ENCODE assay signal across 15 cellular contexts in the genomic region with DNA sequence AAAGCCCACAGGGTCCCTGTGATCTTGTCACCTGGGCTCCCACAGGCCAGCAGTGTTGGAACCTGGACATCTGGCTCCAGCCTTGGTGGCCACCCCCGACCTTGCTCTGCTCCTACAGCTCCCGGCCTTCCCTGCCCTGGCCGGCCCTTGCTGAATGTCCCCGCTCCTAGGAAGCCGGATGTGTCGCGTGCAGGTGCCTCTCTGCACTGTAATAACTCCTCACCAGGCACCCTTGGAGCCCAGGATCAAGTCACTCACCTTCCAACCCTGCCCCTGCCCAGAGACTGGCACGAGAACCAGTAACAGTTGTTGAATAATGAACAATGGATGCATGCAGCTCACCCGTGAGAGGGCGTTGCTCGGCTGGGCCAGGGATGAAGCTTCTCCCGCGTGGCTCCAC. TPM values are rescaled to one million over a fixed set of nuclear protein-coding genes. Genes with fewer than 3 reads are reported as not detected.
DNase-seq lines count a peak whose midpoint lies in the region; ATAC-seq and TF ChIP-seq lines count a peak whose summit lies in the region.
"Had no signal": no experiment of that assay in that cellular context is flagged by ENCODE, and none has a peak within 500 bp of the region (broad histone marks: within the 10 kb centered on the region; RNA-seq: fewer than 3 reads in every experiment).

No MANE protein-coding gene starts in this region.

- no peaks in the 10 kb centered on the region for H3K36me3 ChIP-seq in rectal smooth muscle tissue (ENCODE audit: control insufficient read depth, insufficient read depth, low read length)
- H3K36me3 ChIP-seq: HAP-1 had no signal

- no peaks in the 10 kb centered on the region for H3K27me3 ChIP-seq in rectal smooth muscle tissue (ENCODE audit: control insufficient read depth, insufficient read depth, low read length)

- peak overlapping the region; percentile 82 for H3K27ac ChIP-seq in rectal smooth muscle tissue (ENCODE audit: low read depth, low read length)

- no peaks in the 10 kb centered on the region for H3K36me3 Mint-ChIP-seq in activated T-cell treated with anti-CD3 and anti-CD28 coated beads, Interleukin-2, amount 50 U/mL, for 24 hours (ENCODE audit: low read depth)
- no peaks in the 10 kb centered on the region for H3K36me3 Mint-ChIP-seq in activated T-cell treated with anti-CD3 and anti-CD28 coated beads, Interleukin-2, amount 50 U/mL, for 72 hours (ENCODE audit: insufficient read depth in 2 of 2)
- H3K36me3 Mint-ChIP-seq in glutamatergic neuron (ENCODE audit: unreplicated experiment): no peaks in the 10 kb centered on the region
- H3K36me3 Mint-ChIP-seq in natural killer cell: no peaks in the 10 kb centered on the region

- H3K4me1 ChIP-seq in rectal smooth muscle tissue (ENCODE audit: control insufficient read depth, insufficient read depth, low read length): peaks cover 36% of the 10 kb centered on the region
- H3K4me1 ChIP-seq: Caco-2, HAP-1 had no signal

- H3K9me3 Mint-ChIP-seq in activated T-cell treated with anti-CD3 and anti-CD28 coated beads, Interleukin-2, amount 50 U/mL, for 24 hours: no peaks in the 10 kb centered on the region
- H3K9me3 Mint-ChIP-seq in activated T-cell treated with anti-CD3 and anti-CD28 coated beads, Interleukin-2, amount 50 U/mL, for 72 hours: no peaks in the 10 kb centered on the region
- H3K9me3 Mint-ChIP-seq in glutamatergic neuron (ENCODE audit: unreplicated experiment) (peaks cover 22% of the 10 kb centered on the region), natural killer cell (no peaks in the 10 kb centered on the region)

- no peak overlapping the region for H3K9ac ChIP-seq in rectal smooth muscle tissue (ENCODE audit: low read length)

- intact Hi-C loops in natural killer cell (cut with micrococcal nuclease): no loop called here
- intact Hi-C loops in cardiac septum (cut with DNase I): no loop called here

- TF ChIP-seq CTCF in glutamatergic neuron (IDR thresholded peaks at IDR 0.05; ENCODE audit: partially characterized antibody, unreplicated experiment) (no peak), natural killer cell (IDR thresholded peaks at IDR 0.05) (no peak)

- no peak overlapping the region for H3K4me3 Mint-ChIP-seq in activated T-cell treated with anti-CD3 and anti-CD28 coated beads, Interleukin-2, amount 50 U/mL, for 24 hours
- H3K4me3 Mint-ChIP-seq in activated T-cell treated with anti-CD3 and anti-CD28 coated beads, Interleukin-2, amount 50 U/mL, for 72 hours: no peak overlapping the region
- H3K4me3 Mint-ChIP-seq in glutamatergic neuron (ENCODE audit: unreplicated experiment) (peak overlapping the region; percentile 0), natural killer cell (no peak overlapping the region)

- H3K4me3 ChIP-seq in rectal smooth muscle tissue (ENCODE audit: low read length): no peak overlapping the region
- H3K4me3 ChIP-seq: HAP-1 had no signal

- H3K27ac Mint-ChIP-seq in activated T-cell treated with anti-CD3 and anti-CD28 coated beads, Interleukin-2, amount 50 U/mL, for 24 hours: peak overlapping the region; percentile 45
- H3K27ac Mint-ChIP-seq in activated T-cell treated with anti-CD3 and anti-CD28 coated beads, Interleukin-2, amount 50 U/mL, for 72 hours: no peak overlapping the region
- peak overlapping the region; percentile 54 for H3K27ac Mint-ChIP-seq in glutamatergic neuron (ENCODE audit: unreplicated experiment)
- H3K27ac Mint-ChIP-seq in natural killer cell: no peak overlapping the region

- no peaks in the 10 kb centered on the region for H3K27me3 Mint-ChIP-seq in activated T-cell treated with anti-CD3 and anti-CD28 coated beads, Interleukin-2, amount 50 U/mL, for 24 hours
- H3K27me3 Mint-ChIP-seq in activated T-cell treated with anti-CD3 and anti-CD28 coated beads, Interleukin-2, amount 50 U/mL, for 72 hours (ENCODE audit: low read depth): no peaks in the 10 kb centered on the region
- H3K27me3 Mint-ChIP-seq in glutamatergic neuron (ENCODE audit: unreplicated experiment): peaks cover 5% of the 10 kb centered on the region
- H3K27me3 Mint-ChIP-seq in natural killer cell (ENCODE audit: low read depth in 2 of 2): peaks cover 0 to 6% of the 10 kb centered on the region in 2 donors

- no peak for DNase-seq in activated T-cell treated with anti-CD3 and anti-CD28 coated beads, Interleukin-2, amount 50 U/mL, for 24 hours
- DNase-seq in activated T-cell treated with anti-CD3 and anti-CD28 coated beads, Interleukin-2, amount 50 U/mL, for 72 hours: no peak
- DNase-seq in glutamatergic neuron: no peak
- DNase-seq in natural killer cell: no peak
- no peak for DNase-seq in cardiac septum (ENCODE audit: low spot score)
- DNase-seq: 8988T, Kasumi-1, NCI-H1105 treated with DMSO at 0.1 percent for 48 hours, NCI-H187, NCI-H774 had no signal

- H3K4me1 Mint-ChIP-seq in activated T-cell treated with anti-CD3 and anti-CD28 coated beads, Interleukin-2, amount 50 U/mL, for 24 hours (ENCODE audit: low read depth): no peaks in the 10 kb centered on the region
- no peaks in the 10 kb centered on the region for H3K4me1 Mint-ChIP-seq in activated T-cell treated with anti-CD3 and anti-CD28 coated beads, Interleukin-2, amount 50 U/mL, for 72 hours (ENCODE audit: low read depth)
- H3K4me1 Mint-ChIP-seq in glutamatergic neuron (ENCODE audit: low read depth, unreplicated experiment) (peaks cover 33% of the 10 kb centered on the region), natural killer cell (no peaks in the 10 kb centered on the region)

- no peak for ATAC-seq in activated T-cell treated with anti-CD3 and anti-CD28 coated beads, Interleukin-2, amount 50 U/mL, for 72 hours (replicated peaks in 1 of 2)
- ATAC-seq in natural killer cell: no peak
- no peak for ATAC-seq in HG03378 (IDR thresholded peaks at IDR 0.05; ENCODE audit: unreplicated experiment)
- ATAC-seq in GM19455 (IDR thresholded peaks at IDR 0.05; ENCODE audit: unreplicated experiment): no peak

RNA-seq across cellular contexts. Expression of gene PDE9A, which starts 12.1 kb away (rescaled TPM):
- 10 to 100 TPM; 11.8 to 19.3 TPM for total RNA-seq in activated T-cell treated with anti-CD3 and anti-CD28 coated beads, Interleukin-2, amount 50 U/mL, for 72 hours
- total RNA-seq in glutamatergic neuron (ENCODE audit: unreplicated experiment) (58.7 TPM), natural killer cell (1 to 10 TPM; 1.0 to 4.1 (median 1.2) TPM), cardiac septum (1.1 TPM)

Comparison
In these comparisons a context has a peak if more than half of its experiments do, and no peak if none do; other contexts are left out.
1. H3K27ac Mint-ChIP-seq: peak in activated T-cell treated with anti-CD3 and anti-CD28 coated beads, Interleukin-2, amount 50 U/mL, for 24 hours (single experiment) and glutamatergic neuron (single experiment); none in activated T-cell treated with anti-CD3 and anti-CD28 coated beads, Interleukin-2, amount 50 U/mL, for 72 hours (single experiment) and natural killer cell (0 of 2).